Comparison of ENCODE assay signal across 24 cellular contexts in genomic region chr20:54515788-54516324, GRCh38. TPM values are rescaled to one million over a fixed set of nuclear protein-coding genes. Genes with fewer than 3 reads are reported as not detected.
"Had no signal": no experiment of that assay in that cellular context is flagged by ENCODE, and none has a peak within 500 bp of the region (broad histone marks: within the 10 kb centered on the region; RNA-seq: fewer than 3 reads in every experiment).

No MANE protein-coding gene starts in this region.

- ATAC-seq: activated CD8-positive, alpha-beta T cell treated with anti-CD3 and anti-CD28 coated beads, Interleukin-2, amount 10 ng/mL, durations not matched to agents 7 days and 5 days; body of pancreas; T-helper 17 cell; WTC11 had no signal

- H3K4me1 ChIP-seq: ascending aorta, body of pancreas, SJSA1 had no signal

- DNase-seq: activated CD4-positive, alpha-beta T cell treated with anti-CD3 and anti-CD28 coated beads for 48 hours; activated CD4-positive, alpha-beta T cell treated with anti-CD3 and anti-CD28 coated beads, Interleukin-2, amount 50 U/mL, for 4 hours; activated CD4-positive, CD25-positive, alpha-beta regulatory T cell treated with anti-CD3 and anti-CD28 coated beads, Interleukin-2, amount 50 U/mL, for 72 hours; activated CD8-positive, alpha-beta memory T cell treated with anti-CD3 and anti-CD28 coated beads, Interleukin-2, amount 50 U/mL, for 48 hours; activated CD8-positive, alpha-beta T cell treated with anti-CD3 and anti-CD28 coated beads, Interleukin-2, amount 10 ng/mL, durations not matched to agents 7 days and 5 days; activated naive CD4-positive, alpha-beta T cell treated with anti-CD3 and anti-CD28 coated beads, Interleukin-2, amount 50 U/mL, for 16 hours; activated naive CD8-positive, alpha-beta T cell treated with anti-CD3 and anti-CD28 coated beads, Interleukin-2, amount 10 ng/mL, durations not matched to agents 7 days and 5 days; activated T-cell treated with anti-CD3 and anti-CD28 coated beads, Interleukin-2, amount 50 U/mL, for 1 hour; body of pancreas; MG63; MV-4-11; NCI-H1105 treated with DMSO at 0.1 percent for 48 hours; NCI-H1436 treated with DMSO at 0.1 percent for 48 hours; NCI-H187 treated with DMSO at 0.1 percent for 48 hours; NCI-H2081 treated with DMSO at 0.1 percent for 48 hours; NCI-H2227 treated with DMSO at 0.1 percent for 48 hours; NCI-H510A treated with DMSO at 0.1 percent for 48 hours; SHP77; T-helper 17 cell; T-helper 9 cell had no signal

- H3K27me3 ChIP-seq: ascending aorta, body of pancreas, MG63, SJSA1 had no signal

- H3K9me3 ChIP-seq: body of pancreas, MG63, SJSA1 had no signal

- H3K27ac ChIP-seq: ascending aorta, body of pancreas, SJSA1 had no signal

- FAIRE-seq: RCC 7860 had no signal

- H3K36me3 ChIP-seq: ascending aorta, MG63, SJSA1 had no signal

- H3K4me3 ChIP-seq: ascending aorta, body of pancreas, MG63, SJSA1 had no signal

RNA-seq across cellular contexts. Expression of gene DOK5, which starts 40.5 kb away (rescaled TPM):
- total RNA-seq: activated CD8-positive, alpha-beta T cell treated with anti-CD3 and anti-CD28 coated beads, Interleukin-2, amount 10 ng/mL, durations not matched to agents 7 days and 5 days; activated naive CD8-positive, alpha-beta T cell treated with anti-CD3 and anti-CD28 coated beads, Interleukin-2, amount 10 ng/mL, durations not matched to agents 7 days and 5 days; ascending aorta; T-helper 17 cell had no signal
